ENCODE assay signal across 12 cellular contexts in the genomic region with DNA sequence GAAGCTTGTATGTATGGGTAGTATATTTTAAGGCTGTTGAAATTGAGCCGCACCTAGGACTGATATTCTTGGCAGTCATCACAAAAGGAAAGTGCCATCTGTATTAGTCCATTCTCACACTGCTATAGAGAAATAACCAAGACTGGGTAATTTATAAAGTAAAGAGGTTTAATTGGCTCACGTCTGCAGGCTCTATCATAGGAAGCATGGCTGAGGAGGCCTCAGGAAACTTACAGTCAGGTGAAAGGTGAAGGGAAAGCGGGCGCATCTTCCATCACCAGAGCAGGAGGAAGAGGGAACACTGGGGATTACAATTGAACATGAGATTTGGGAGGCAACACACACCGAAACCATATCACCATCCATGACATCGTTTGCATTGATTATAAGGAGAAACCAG. TPM values are rescaled to one million over a fixed set of nuclear protein-coding genes. Genes with fewer than 3 reads are reported as not detected.
DNase-seq lines count a peak whose midpoint lies in the region; ATAC-seq and TF ChIP-seq lines count a peak whose summit lies in the region.
"Not testable (repeated sequence)": the region's sequence is repeated elsewhere in the genome, so short reads cannot be mapped to it uniquely, and the experiment has no call there.
"Had no signal": no experiment of that assay in that cellular context is flagged by ENCODE, and none has a peak within 500 bp of the region (broad histone marks: within the 10 kb centered on the region; RNA-seq: fewer than 3 reads in every experiment).

No MANE protein-coding gene starts in this region.

- peaks cover 15% of the 10 kb centered on the region; the same call in 1 of the 2 replicates for H4K20me1 ChIP-seq in DND-41 (ENCODE audit: insufficient read depth, low read length)

- not testable (repeated sequence) for DNase-seq in DND-41; activated T-cell treated with anti-CD3 and anti-CD28 coated beads, Interleukin-2, amount 50 U/mL, for 72 hours; activated naive CD8-positive, alpha-beta T cell treated with anti-CD3 and anti-CD28 coated beads, Interleukin-2, amount 10 ng/mL, durations not matched to agents 7 days and 5 days; endothelial cell (ENCODE audit: low spot score)

- not testable (repeated sequence) for H3K36me3 Mint-ChIP-seq in activated T-cell treated with anti-CD3 and anti-CD28 coated beads, Interleukin-2, amount 50 U/mL, for 72 hours (ENCODE audit: insufficient read depth in 2 of 2); activated naive CD8-positive, alpha-beta T cell treated with anti-CD3 and anti-CD28 coated beads, Interleukin-2, amount 10 ng/mL, durations not matched to agents 7 days and 5 days; endothelial cell (ENCODE audit: low read depth, unreplicated experiment)
- peaks cover 24% of the 10 kb centered on the region for H3K36me3 Mint-ChIP-seq in nephron (ENCODE audit: low read depth)
- H3K36me3 Mint-ChIP-seq in stimulated activated naive CD8-positive, alpha-beta T cell treated with anti-CD3 and anti-CD28 coated beads, Interleukin-15, Interleukin-2, amounts not matched to agents 100 ng/mL and 50 ng/mL, for 24 hours (ENCODE audit: low read depth), result peaks cover 37% of the 10 kb centered on the region

- H3K36me3 ChIP-seq in DND-41 (ENCODE audit: insufficient read depth, low read length), result peaks cover 26% of the 10 kb centered on the region

- H3K9me3 Mint-ChIP-seq in activated T-cell treated with anti-CD3 and anti-CD28 coated beads, Interleukin-2, amount 50 U/mL, for 72 hours; activated naive CD8-positive, alpha-beta T cell treated with anti-CD3 and anti-CD28 coated beads, Interleukin-2, amount 10 ng/mL, durations not matched to agents 7 days and 5 days; endothelial cell (ENCODE audit: unreplicated experiment); nephron; stimulated activated naive CD8-positive, alpha-beta T cell treated with anti-CD3 and anti-CD28 coated beads, Interleukin-15, Interleukin-2, amounts not matched to agents 100 ng/mL and 50 ng/mL, for 24 hours: not testable (repeated sequence)

- peak overlapping the region in 1 of 2 donors; percentile 45 for H3K4me3 Mint-ChIP-seq in activated T-cell treated with anti-CD3 and anti-CD28 coated beads, Interleukin-2, amount 50 U/mL, for 72 hours
- peak overlapping the region; percentile 42 for H3K4me3 Mint-ChIP-seq in activated naive CD8-positive, alpha-beta T cell treated with anti-CD3 and anti-CD28 coated beads, Interleukin-2, amount 10 ng/mL, durations not matched to agents 7 days and 5 days
- H3K4me3 Mint-ChIP-seq in endothelial cell (ENCODE audit: unreplicated experiment) (peak overlapping the region; percentile 7), nephron (peak overlapping the region in 2 of 3 experiments; percentile 16 to 65)
- peak overlapping the region; percentile 35 for H3K4me3 Mint-ChIP-seq in stimulated activated naive CD8-positive, alpha-beta T cell treated with anti-CD3 and anti-CD28 coated beads, Interleukin-15, Interleukin-2, amounts not matched to agents 100 ng/mL and 50 ng/mL, for 24 hours

- ATAC-seq in DND-41 (ENCODE audit: insufficient read depth, low read depth); SK-N-SH treated with all-trans-retinoic acid at 6 μM for 48 hours; activated T-cell treated with anti-CD3 and anti-CD28 coated beads, Interleukin-2, amount 50 U/mL, for 72 hours (replicated peaks in 1 of 2); activated naive CD8-positive, alpha-beta T cell treated with anti-CD3 and anti-CD28 coated beads, Interleukin-2, amount 10 ng/mL, durations not matched to agents 7 days and 5 days (ENCODE audit: low read depth): not testable (repeated sequence)

- H3K4me2 ChIP-seq in DND-41 (ENCODE audit: insufficient read depth, low read length), result peak overlapping the region; percentile 42; the same call in 1 of the 2 replicates

- not testable (repeated sequence) for H3K27me3 Mint-ChIP-seq in activated T-cell treated with anti-CD3 and anti-CD28 coated beads, Interleukin-2, amount 50 U/mL, for 72 hours (ENCODE audit: low read depth); activated naive CD8-positive, alpha-beta T cell treated with anti-CD3 and anti-CD28 coated beads, Interleukin-2, amount 10 ng/mL, durations not matched to agents 7 days and 5 days; endothelial cell (ENCODE audit: unreplicated experiment); nephron (ENCODE audit: low read depth); stimulated activated naive CD8-positive, alpha-beta T cell treated with anti-CD3 and anti-CD28 coated beads, Interleukin-15, Interleukin-2, amounts not matched to agents 100 ng/mL and 50 ng/mL, for 24 hours

- TF ChIP-seq CTCF in DND-41 (IDR thresholded peaks at IDR 0.05; ENCODE audit: borderline replicate concordance, extremely low read depth, low read length, poor library complexity, severe bottlenecking); endothelial cell (IDR thresholded peaks at IDR 0.05; ENCODE audit: unreplicated experiment); nephron (IDR thresholded peaks at IDR 0.05; ENCODE audit: unreplicated experiment in 3 of 3): not testable (repeated sequence)

- POLR2A ChIA-PET in activated naive CD8-positive, alpha-beta T cell treated with anti-CD3 and anti-CD28 coated beads, Interleukin-2, amount 10 ng/mL, durations not matched to agents 7 days and 5 days (lab: Charles Lee), result not testable (repeated sequence)

- not testable (repeated sequence) for H3K9ac ChIP-seq in DND-41 (ENCODE audit: low read depth, low read length)

- not testable (repeated sequence) for H3K27ac ChIP-seq in DND-41 (ENCODE audit: low read length)

- H3K4me1 ChIP-seq in DND-41 (ENCODE audit: insufficient read depth, low read length), result peaks cover 13% of the 10 kb centered on the region

- peak overlapping the region; percentile 83 for H3K27ac Mint-ChIP-seq in activated T-cell treated with anti-CD3 and anti-CD28 coated beads, Interleukin-2, amount 50 U/mL, for 72 hours
- peak overlapping the region; percentile 36 for H3K27ac Mint-ChIP-seq in activated naive CD8-positive, alpha-beta T cell treated with anti-CD3 and anti-CD28 coated beads, Interleukin-2, amount 10 ng/mL, durations not matched to agents 7 days and 5 days
- not testable (repeated sequence) for H3K27ac Mint-ChIP-seq in endothelial cell (ENCODE audit: unreplicated experiment); nephron; stimulated activated naive CD8-positive, alpha-beta T cell treated with anti-CD3 and anti-CD28 coated beads, Interleukin-15, Interleukin-2, amounts not matched to agents 100 ng/mL and 50 ng/mL, for 24 hours

- peaks cover 53% of the 10 kb centered on the region for H3K79me2 ChIP-seq in DND-41 (ENCODE audit: insufficient read depth, low read length)

- not testable (repeated sequence) for H2AFZ ChIP-seq in DND-41 (ENCODE audit: low read depth, low read length)

- not testable (repeated sequence) for H3K4me3 ChIP-seq in DND-41 (ENCODE audit: low read depth in 1 of 2, low read length in 2 of 2)

- peaks cover 31% of the 10 kb centered on the region for H3K4me1 Mint-ChIP-seq in activated T-cell treated with anti-CD3 and anti-CD28 coated beads, Interleukin-2, amount 50 U/mL, for 72 hours (ENCODE audit: low read depth)
- H3K4me1 Mint-ChIP-seq in activated naive CD8-positive, alpha-beta T cell treated with anti-CD3 and anti-CD28 coated beads, Interleukin-2, amount 10 ng/mL, durations not matched to agents 7 days and 5 days, result peaks cover 16% of the 10 kb centered on the region
- not testable (repeated sequence) for H3K4me1 Mint-ChIP-seq in endothelial cell (ENCODE audit: unreplicated experiment)
- peaks cover 16% of the 10 kb centered on the region for H3K4me1 Mint-ChIP-seq in nephron
- H3K4me1 Mint-ChIP-seq in stimulated activated naive CD8-positive, alpha-beta T cell treated with anti-CD3 and anti-CD28 coated beads, Interleukin-15, Interleukin-2, amounts not matched to agents 100 ng/mL and 50 ng/mL, for 24 hours (ENCODE audit: low read depth), result peaks cover 38% of the 10 kb centered on the region

- not testable (repeated sequence) for H3K9me3 ChIP-seq in DND-41 (ENCODE audit: insufficient read depth, low read length, severe bottlenecking)

- H3K27me3 ChIP-seq in DND-41 (ENCODE audit: insufficient read depth, low read length, poor library complexity), result not testable (repeated sequence)

TF ChIP-seq in SK-N-SH treated with all-trans-retinoic acid at 6 μM for 48 hours, 23 proteins besides CTCF, POLR2A, EP300 and RAD21:
- TF ChIP-seq ZNF70 (CRISPR knock-in tag; IDR thresholded peaks at IDR 0.05), result peak; percentile 93

RNA-seq across cellular contexts. Expression of a gene that starts 8.9 kb away (rescaled TPM):
- under 1 TPM in 1 of 2 donors, not detected in 1; 0.58 TPM for total RNA-seq in activated T-cell treated with anti-CD3 and anti-CD28 coated beads, Interleukin-2, amount 50 U/mL, for 72 hours
- under 1 TPM; 0.22 to 0.71 TPM for total RNA-seq in activated naive CD8-positive, alpha-beta T cell treated with anti-CD3 and anti-CD28 coated beads, Interleukin-2, amount 10 ng/mL, durations not matched to agents 7 days and 5 days
- not detected for total RNA-seq in endothelial cell (ENCODE audit: unreplicated experiment)
- total RNA-seq: Calu3, G401, H7, HT1080, IMR-90 had no signal

RNA-seq across cellular contexts. Expression of a gene that starts 41.6 kb away (rescaled TPM):
- 1 to 10 TPM; 3.2 to 3.3 TPM for total RNA-seq in activated T-cell treated with anti-CD3 and anti-CD28 coated beads, Interleukin-2, amount 50 U/mL, for 72 hours
- total RNA-seq in activated naive CD8-positive, alpha-beta T cell treated with anti-CD3 and anti-CD28 coated beads, Interleukin-2, amount 10 ng/mL, durations not matched to agents 7 days and 5 days, result 1 to 10 TPM; 2.1 to 2.7 TPM
- 0.87 TPM for total RNA-seq in endothelial cell (ENCODE audit: unreplicated experiment)
- total RNA-seq: HT1080, IMR-90 had no signal
